15 cellular contexts compared by ENCODE assay signal in the genomic region with DNA sequence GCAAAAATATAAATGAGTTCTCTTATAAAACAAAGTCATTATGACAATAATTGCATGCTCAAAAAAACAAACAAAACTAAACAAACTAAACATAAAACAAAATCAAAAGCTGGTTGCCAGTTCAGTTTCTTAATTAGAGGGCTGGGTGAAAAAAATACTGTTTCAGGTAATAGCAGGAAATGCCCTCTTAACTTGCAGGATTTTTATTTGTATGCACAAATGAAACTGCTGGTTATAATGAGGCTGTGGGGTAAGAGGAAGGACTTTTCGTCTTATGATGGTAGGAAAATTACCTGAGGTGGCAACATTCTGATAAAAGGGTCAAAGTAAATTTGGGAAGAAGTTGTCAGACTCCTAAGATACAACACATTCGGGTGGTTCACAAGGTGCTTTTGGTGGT. TPM values are rescaled to one million over a fixed set of nuclear protein-coding genes. Genes with fewer than 3 reads are reported as not detected.
A peak's percentile ranks its signal among the peaks of the same experiment; 100 is the strongest.
DNase-seq lines count a peak whose midpoint lies in the region; ATAC-seq, FAIRE-seq and TF ChIP-seq lines count a peak whose summit lies in the region.
"Had no signal": no experiment of that assay in that cellular context is flagged by ENCODE, and none has a peak within 500 bp of the region (broad histone marks: within the 10 kb centered on the region; RNA-seq: fewer than 3 reads in every experiment).

No MANE protein-coding gene starts in this region.

- in situ Hi-C loops in GM13976 (cut with MboI; ENCODE audit: low sequenced_read_pairs, unreplicated experiment) = no loop called here

- H3K4me1 Mint-ChIP-seq in T-helper 17 cell (peaks cover 7% of the 10 kb centered on the region), natural killer cell (peaks cover 20 to 21% of the 10 kb centered on the region in 2 donors)

- no peak for TF ChIP-seq POLR2A in GM12891 (IDR thresholded peaks at IDR 0.05; ENCODE audit: low read depth, low read length)

- no peaks in the 10 kb centered on the region for H3K36me3 Mint-ChIP-seq in T-helper 17 cell (ENCODE audit: low read depth)
- H3K36me3 Mint-ChIP-seq in natural killer cell = no peaks in the 10 kb centered on the region

- no peaks in the 10 kb centered on the region for H3K9me3 ChIP-seq in T-helper 17 cell (ENCODE audit: control insufficient read depth, low read length, poor library complexity, severe bottlenecking)

- FAIRE-seq in GM12891 (lab: Jason Lieb, UNC) = peak; percentile 5
- FAIRE-seq: astrocyte had no signal

- intact Hi-C loops in natural killer cell (cut with micrococcal nuclease) = no loop called here

- no peak for TF ChIP-seq CTCF in natural killer cell (IDR thresholded peaks at IDR 0.05)
- no peak for TF ChIP-seq CTCF in GM13976 (IDR thresholded peaks at IDR 0.05; ENCODE audit: borderline replicate concordance, control extremely low read depth, extremely low read depth, insufficient read depth, missing control alignments)

- H3K9me3 Mint-ChIP-seq in natural killer cell = no peaks in the 10 kb centered on the region
- H3K9me3 Mint-ChIP-seq: dendritic cell treated with granulocyte-macrophage colony-stimulating factor and Interleukin-4, amounts not matched to agents 40 ng/mL and 50 ng/mL, for 4 days had no signal

- no peaks in the 10 kb centered on the region for H3K27me3 Mint-ChIP-seq in T-helper 17 cell
- H3K27me3 Mint-ChIP-seq in natural killer cell (ENCODE audit: low read depth in 2 of 2) = no peaks in the 10 kb centered on the region
- H3K27me3 Mint-ChIP-seq: dendritic cell treated with granulocyte-macrophage colony-stimulating factor and Interleukin-4, amounts not matched to agents 40 ng/mL and 50 ng/mL, for 4 days had no signal

- ATAC-seq in T-helper 17 cell (no peak), natural killer cell (no peak)

- peak overlapping the region; percentile 77 for H3K27ac Mint-ChIP-seq in T-helper 17 cell
- H3K27ac Mint-ChIP-seq in natural killer cell = peak overlapping the region; percentile 66 to 76
- H3K27ac Mint-ChIP-seq: dendritic cell treated with granulocyte-macrophage colony-stimulating factor and Interleukin-4, amounts not matched to agents 40 ng/mL and 50 ng/mL, for 4 days had no signal

- H3K4me3 Mint-ChIP-seq in T-helper 17 cell (no peak overlapping the region), natural killer cell (no peak overlapping the region)
- H3K4me3 Mint-ChIP-seq: dendritic cell treated with granulocyte-macrophage colony-stimulating factor and Interleukin-4, amounts not matched to agents 40 ng/mL and 50 ng/mL, for 4 days had no signal

- DNase-seq in GM12891 (ENCODE audit: insufficient read length, low spot score) = no peak
- DNase-seq in NCI-H1417 (lab: John Stamatoyannopoulos, UW) = peak in 2 of 3 experiments; percentile 43 to 88
- DNase-seq in T-helper 17 cell = no peak
- no peak for DNase-seq in natural killer cell
- DNase-seq in stimulated activated naive CD4-positive, alpha-beta T cell treated with Interleukin-2 at 50 U/mL for 16 hours (lab: John Stamatoyannopoulos, UW) = no peak
- DNase-seq in GM13976 (ENCODE audit: low spot score) = no peak
- DNase-seq in stimulated activated CD4-positive, alpha-beta T cell treated with anti-CD3 and anti-CD28 coated beads, Interleukin-4, amount 100 ng/mL, for 4 hours = no peak
- DNase-seq: activated CD4-positive, alpha-beta T cell treated with anti-CD3 and anti-CD28 coated beads, Interleukin-2, amount 50 U/mL, for 4 hours; C1 segment of cervical spinal cord; KG1; kidney glomerular epithelial cell; substantia nigra had no signal

TF ChIP-seq in GM12891, 5 proteins besides CTCF, POLR2A, EP300 and RAD21:
- TF ChIP-seq POU2F2 (IDR thresholded peaks at IDR 0.05; ENCODE audit: low read depth, low read length) (no peak), TAF1 (IDR thresholded peaks at IDR 0.05; ENCODE audit: low read depth, low read length) (no peak), PAX5 (IDR thresholded peaks at IDR 0.05; ENCODE audit: insufficient read depth, low read length, severe bottlenecking) (no peak), POLR2AphosphoS5 (IDR thresholded peaks at IDR 0.05; ENCODE audit: low read depth, low read length) (no peak), SPI1 (IDR thresholded peaks at IDR 0.05; ENCODE audit: low read depth, low read length) (no peak)
TF ChIP-seq in GM12891: peak in this region for 0.

RNA-seq across cellular contexts. Expression of gene CDKL4, which starts 21.5 kb away (rescaled TPM):
- polyA plus RNA-seq in GM12891 (2012; ENCODE audit: low read depth, missing spikeins) = not detected
- total RNA-seq in T-helper 17 cell = under 1 TPM in 1 of 2 donors, not detected in 1; 0.60 TPM
- not detected for total RNA-seq in natural killer cell
- total RNA-seq: mononuclear cell had no signal

Comparison
In these comparisons a context has a peak if more than half of its experiments do, and no peak if none do; other contexts are left out.
1. DNase-seq: peak in NCI-H1417 (2 of 3); none in GM12891 (single experiment), T-helper 17 cell (0 of 3), natural killer cell (single experiment), stimulated activated naive CD4-positive, alpha-beta T cell treated with Interleukin-2 at 50 U/mL for 16 hours (single experiment), GM13976 (single experiment) and stimulated activated CD4-positive, alpha-beta T cell treated with anti-CD3 and anti-CD28 coated beads, Interleukin-4, amount 100 ng/mL, for 4 hours (0 of 2).